In the genomic region with DNA sequence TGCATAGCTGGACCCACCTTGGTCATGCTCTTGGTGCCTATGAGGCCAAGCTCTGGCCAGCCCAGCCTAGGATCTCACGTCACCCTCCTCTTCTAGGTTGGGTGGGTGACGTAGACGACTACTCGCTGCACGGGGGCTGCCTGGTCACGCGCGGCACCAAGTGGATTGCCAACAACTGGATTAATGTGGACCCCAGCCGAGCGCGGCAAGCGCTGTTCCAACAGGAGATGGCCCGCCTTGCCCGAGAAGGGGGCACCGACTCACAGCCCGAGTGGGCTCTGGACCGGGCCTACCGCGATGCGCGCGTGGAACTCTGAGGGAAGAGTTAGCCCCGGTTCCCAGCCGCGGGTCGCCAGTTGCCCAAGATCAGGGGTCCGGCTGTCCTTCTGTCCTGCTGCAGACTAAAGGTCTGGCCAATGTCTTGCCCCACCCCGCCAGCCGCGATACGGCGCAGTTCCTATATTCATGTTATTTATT, we compare ENCODE assay signal across 1 cellular context.
A peak's percentile ranks its signal among the peaks of the same experiment; 100 is the strongest.
TF ChIP-seq lines count a peak whose summit lies in the region.

No MANE protein-coding gene starts in this region.

TF ChIP-seq in HepG2, 621 proteins besides CTCF, POLR2A, EP300 and RAD21 (continued from another document):
- TF ChIP-seq IKZF5 (CRISPR knock-in tag; IDR thresholded peaks at IDR 0.05) (no peak), CBFB (CRISPR knock-in tag; IDR thresholded peaks at IDR 0.05) (no peak), NFE2L2 (IDR thresholded peaks at IDR 0.05; ENCODE audit: low read length) (no peak), ZNF790 (CRISPR knock-in tag; IDR thresholded peaks at IDR 0.05; ENCODE audit: borderline replicate concordance) (no peak), ZNF367 (CRISPR knock-in tag; IDR thresholded peaks at IDR 0.05; ENCODE audit: borderline replicate concordance) (peak; percentile 48; the same call in 1 of the 2 replicates), ZNF274 (CRISPR knock-in tag; IDR thresholded peaks at IDR 0.05) (0 out of 2 replicates have a peak, but pooled peaks have one; percentile 0), ZNF710 (CRISPR knock-in tag; IDR thresholded peaks at IDR 0.05; ENCODE audit: borderline replicate concordance) (no peak), GATAD1 (CRISPR knock-in tag; IDR thresholded peaks at IDR 0.05) (no peak), IRF2 (CRISPR knock-in tag; IDR thresholded peaks at IDR 0.05) (no peak), NR3C1 (CRISPR knock-in tag; IDR thresholded peaks at IDR 0.05) (no peak), ZNF10 (CRISPR knock-in tag; IDR thresholded peaks at IDR 0.05; ENCODE audit: borderline replicate concordance, low read depth) (no peak), ZNF605 (CRISPR knock-in tag; IDR thresholded peaks at IDR 0.05) (0 out of 2 replicates have a peak, but pooled peaks have one; percentile 2), SNAPC2 (CRISPR knock-in tag; IDR thresholded peaks at IDR 0.05) (0 out of 2 replicates have a peak, but pooled peaks have one; percentile 32), ZNF264 (CRISPR knock-in tag; IDR thresholded peaks at IDR 0.05) (0 out of 2 replicates have a peak, but pooled peaks have one; percentile 68), ZGPAT (CRISPR knock-in tag; IDR thresholded peaks at IDR 0.05) (no peak), HES4 (CRISPR knock-in tag; IDR thresholded peaks at IDR 0.05; ENCODE audit: borderline replicate concordance) (no peak), KLF16 (CRISPR knock-in tag; IDR thresholded peaks at IDR 0.05) (no peak), BRD4 (CRISPR knock-in tag; IDR thresholded peaks at IDR 0.05) (0 out of 2 replicates have a peak, but pooled peaks have one; percentile 22), ZNF678 (CRISPR knock-in tag; IDR thresholded peaks at IDR 0.05) (no peak; the same call in 1 of the 2 replicates), KDM4B (CRISPR knock-in tag; IDR thresholded peaks at IDR 0.05) (0 out of 2 replicates have a peak, but pooled peaks have one; percentile 15), ZNF816 (CRISPR knock-in tag; IDR thresholded peaks at IDR 0.05; ENCODE audit: borderline replicate concordance) (no peak), ZNF224 (CRISPR knock-in tag; IDR thresholded peaks at IDR 0.05) (0 out of 2 replicates have a peak, but pooled peaks have one; percentile 66), ZNF124 (CRISPR knock-in tag; IDR thresholded peaks at IDR 0.05) (peak; percentile 12; the same call in 1 of the 2 replicates), GTF2F1 (IDR thresholded peaks at IDR 0.05; ENCODE audit: low read length) (no peak)
- TF ChIP-seq, protein P1, sequence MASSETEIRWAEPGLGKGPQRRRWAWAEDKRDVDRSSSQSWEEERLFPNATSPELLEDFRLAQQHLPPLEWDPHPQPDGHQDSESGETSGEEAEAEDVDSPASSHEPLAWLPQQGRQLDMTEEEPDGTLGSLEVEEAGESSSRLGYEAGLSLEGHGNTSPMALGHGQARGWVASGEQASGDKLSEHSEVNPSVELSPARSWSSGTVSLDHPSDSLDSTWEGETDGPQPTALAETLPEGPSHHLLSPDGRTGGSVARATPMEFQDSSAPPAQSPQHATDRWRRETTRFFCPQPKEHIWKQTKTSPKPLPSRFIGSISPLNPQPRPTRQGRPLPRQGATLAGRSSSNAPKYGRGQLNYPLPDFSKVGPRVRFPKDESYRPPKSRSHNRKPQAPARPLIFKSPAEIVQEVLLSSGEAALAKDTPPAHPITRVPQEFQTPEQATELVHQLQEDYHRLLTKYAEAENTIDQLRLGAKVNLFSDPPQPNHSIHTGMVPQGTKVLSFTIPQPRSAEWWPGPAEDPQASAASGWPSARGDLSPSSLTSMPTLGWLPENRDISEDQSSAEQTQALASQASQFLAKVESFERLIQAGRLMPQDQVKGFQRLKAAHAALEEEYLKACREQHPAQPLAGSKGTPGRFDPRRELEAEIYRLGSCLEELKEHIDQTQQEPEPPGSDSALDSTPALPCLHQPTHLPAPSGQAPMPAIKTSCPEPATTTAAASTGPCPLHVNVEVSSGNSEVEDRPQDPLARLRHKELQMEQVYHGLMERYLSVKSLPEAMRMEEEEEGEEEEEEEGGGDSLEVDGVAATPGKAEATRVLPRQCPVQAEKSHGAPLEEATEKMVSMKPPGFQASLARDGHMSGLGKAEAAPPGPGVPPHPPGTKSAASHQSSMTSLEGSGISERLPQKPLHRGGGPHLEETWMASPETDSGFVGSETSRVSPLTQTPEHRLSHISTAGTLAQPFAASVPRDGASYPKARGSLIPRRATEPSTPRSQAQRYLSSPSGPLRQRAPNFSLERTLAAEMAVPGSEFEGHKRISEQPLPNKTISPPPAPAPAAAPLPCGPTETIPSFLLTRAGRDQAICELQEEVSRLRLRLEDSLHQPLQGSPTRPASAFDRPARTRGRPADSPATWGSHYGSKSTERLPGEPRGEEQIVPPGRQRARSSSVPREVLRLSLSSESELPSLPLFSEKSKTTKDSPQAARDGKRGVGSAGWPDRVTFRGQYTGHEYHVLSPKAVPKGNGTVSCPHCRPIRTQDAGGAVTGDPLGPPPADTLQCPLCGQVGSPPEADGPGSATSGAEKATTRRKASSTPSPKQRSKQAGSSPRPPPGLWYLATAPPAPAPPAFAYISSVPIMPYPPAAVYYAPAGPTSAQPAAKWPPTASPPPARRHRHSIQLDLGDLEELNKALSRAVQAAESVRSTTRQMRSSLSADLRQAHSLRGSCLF (CRISPR knock-in tag; IDR thresholded peaks at IDR 0.05; ENCODE audit: borderline replicate concordance) = no peak
